ENCODE assay signal across 34 cellular contexts in genomic region chr12:26698186-26698585, GRCh38.
"Had no signal": no experiment of that assay in that cellular context is flagged by ENCODE, and none has a peak within 500 bp of the region (broad histone marks: within the 10 kb centered on the region; RNA-seq: fewer than 3 reads in every experiment).

No MANE protein-coding gene starts in this region.

- DNase-seq: activated CD4-positive, alpha-beta memory T cell treated with anti-CD3 and anti-CD28 coated beads for 36 hours; activated CD4-positive, alpha-beta T cell treated with anti-CD3 and anti-CD28 coated beads for 36 hours; activated CD4-positive, alpha-beta T cell treated with anti-CD3 and anti-CD28 coated beads, Interleukin-2, amount 10 ng/mL, durations not matched to agents 24 days and 14 days; activated CD4-positive, CD25-positive, alpha-beta regulatory T cell; activated CD4-positive, CD25-positive, alpha-beta regulatory T cell treated with anti-CD3 and anti-CD28 coated beads, Interleukin-2, amount 50 U/mL, for 72 hours; activated CD8-positive, alpha-beta memory T cell treated with anti-CD3 and anti-CD28 coated beads, Interleukin-2, amount 10 ng/mL, durations not matched to agents 7 days and 5 days; activated CD8-positive, alpha-beta memory T cell treated with anti-CD3 and anti-CD28 coated beads, Interleukin-2, amount 50 U/mL, for 4 hours; activated CD8-positive, alpha-beta T cell treated with anti-CD3 and anti-CD28 coated beads, Interleukin-2, amount 10 ng/mL, durations not matched to agents 7 days and 5 days; activated effector memory CD4-positive, alpha-beta T cell treated with anti-CD3 and anti-CD28 coated beads, Interleukin-2, amount 50 U/mL, for 16 hours; activated naive CD4-positive, alpha-beta T cell treated with anti-CD3 and anti-CD28 coated beads for 36 hours; activated naive CD8-positive, alpha-beta T cell treated with anti-CD3 and anti-CD28 coated beads for 36 hours; activated naive CD8-positive, alpha-beta T cell treated with anti-CD3 and anti-CD28 coated beads, Interleukin-2, amount 50 U/mL, for 24 hours; activated T-cell treated with anti-CD3 and anti-CD28 coated beads, Interleukin-2, amount 50 U/mL, for 1 hour; activated T-cell treated with anti-CD3 and anti-CD28 coated beads, Interleukin-2, amount 50 U/mL, for 48 hours; adrenal gland; amygdala; aorta; body of pancreas; central memory CD4-positive, alpha-beta T cell; cerebellar nuclear complex; colonic mucosa; effector CD8-positive, alpha-beta T cell; erythroblast; foreskin keratinocyte; gastrocnemius medialis; glutamatergic neuron; heart left ventricle; T-helper 2 cell had no signal

- H3K9me3 Mint-ChIP-seq: activated CD4-positive, alpha-beta memory T cell treated with anti-CD3 and anti-CD28 coated beads for 36 hours; activated naive CD4-positive, alpha-beta T cell treated with anti-CD3 and anti-CD28 coated beads for 36 hours; activated naive CD4-positive, alpha-beta T cell treated with anti-CD3 and anti-CD28 coated beads, Interleukin-2, amount 50 U/mL, for 24 hours; activated naive CD8-positive, alpha-beta T cell treated with anti-CD3 and anti-CD28 coated beads for 36 hours; activated naive CD8-positive, alpha-beta T cell treated with anti-CD3 and anti-CD28 coated beads, Interleukin-2, amount 50 U/mL, for 24 hours had no signal

- H3K27ac Mint-ChIP-seq: activated CD4-positive, alpha-beta memory T cell treated with anti-CD3 and anti-CD28 coated beads for 36 hours; activated CD4-positive, alpha-beta T cell treated with anti-CD3 and anti-CD28 coated beads for 36 hours; activated CD4-positive, alpha-beta T cell treated with anti-CD3 and anti-CD28 coated beads, Interleukin-2, amount 10 ng/mL, durations not matched to agents 24 days and 14 days; activated CD8-positive, alpha-beta memory T cell treated with anti-CD3 and anti-CD28 coated beads, Interleukin-2, amount 10 ng/mL, durations not matched to agents 7 days and 5 days; activated CD8-positive, alpha-beta T cell treated with anti-CD3 and anti-CD28 coated beads, Interleukin-2, amount 10 ng/mL, durations not matched to agents 7 days and 5 days; activated naive CD4-positive, alpha-beta T cell treated with anti-CD3 and anti-CD28 coated beads for 36 hours; activated naive CD4-positive, alpha-beta T cell treated with anti-CD3 and anti-CD28 coated beads, Interleukin-2, amount 50 U/mL, for 24 hours; activated naive CD8-positive, alpha-beta T cell treated with anti-CD3 and anti-CD28 coated beads for 36 hours; activated naive CD8-positive, alpha-beta T cell treated with anti-CD3 and anti-CD28 coated beads, Interleukin-2, amount 50 U/mL, for 24 hours; activated T-helper 1 cell treated with anti-CD3 and anti-CD28 coated beads, Interleukin-12 subunit alpha, Interleukin-12 subunit beta, Interleukin-2, Interleukin-4 antibody, amounts not matched to agents 30 ng/mL and 10 ng/mL and 1 ng/mL, durations not matched to agents 14 hours and 24 hours and 36 hours had no signal

- H3K27me3 ChIP-seq: adrenal gland, body of pancreas, breast epithelium, cardiac muscle cell, colonic mucosa, esophagus muscularis mucosa, foreskin keratinocyte, gastrocnemius medialis, heart left ventricle had no signal

- H3K4me3 ChIP-seq: adrenal gland, body of pancreas, breast epithelium, cardiac muscle cell, colonic mucosa, esophagus muscularis mucosa, gastrocnemius medialis, heart left ventricle had no signal

- FAIRE-seq: endometrium had no signal

- H3K4me3 Mint-ChIP-seq: activated CD4-positive, alpha-beta memory T cell treated with anti-CD3 and anti-CD28 coated beads for 36 hours; activated CD4-positive, alpha-beta T cell treated with anti-CD3 and anti-CD28 coated beads for 36 hours; activated CD4-positive, alpha-beta T cell treated with anti-CD3 and anti-CD28 coated beads, Interleukin-2, amount 10 ng/mL, durations not matched to agents 24 days and 14 days; activated CD8-positive, alpha-beta memory T cell treated with anti-CD3 and anti-CD28 coated beads, Interleukin-2, amount 10 ng/mL, durations not matched to agents 7 days and 5 days; activated CD8-positive, alpha-beta T cell treated with anti-CD3 and anti-CD28 coated beads, Interleukin-2, amount 10 ng/mL, durations not matched to agents 7 days and 5 days; activated naive CD4-positive, alpha-beta T cell treated with anti-CD3 and anti-CD28 coated beads for 36 hours; activated naive CD4-positive, alpha-beta T cell treated with anti-CD3 and anti-CD28 coated beads, Interleukin-2, amount 50 U/mL, for 24 hours; activated naive CD8-positive, alpha-beta T cell treated with anti-CD3 and anti-CD28 coated beads for 36 hours; activated naive CD8-positive, alpha-beta T cell treated with anti-CD3 and anti-CD28 coated beads, Interleukin-2, amount 50 U/mL, for 24 hours; activated T-helper 1 cell treated with anti-CD3 and anti-CD28 coated beads, Interleukin-12 subunit alpha, Interleukin-12 subunit beta, Interleukin-2, Interleukin-4 antibody, amounts not matched to agents 30 ng/mL and 10 ng/mL and 1 ng/mL, durations not matched to agents 14 hours and 24 hours and 36 hours had no signal

- H3K27me3 Mint-ChIP-seq: activated CD4-positive, alpha-beta memory T cell treated with anti-CD3 and anti-CD28 coated beads for 36 hours; activated CD4-positive, alpha-beta T cell treated with anti-CD3 and anti-CD28 coated beads for 36 hours; activated CD4-positive, alpha-beta T cell treated with anti-CD3 and anti-CD28 coated beads, Interleukin-2, amount 10 ng/mL, durations not matched to agents 24 days and 14 days; activated CD8-positive, alpha-beta memory T cell treated with anti-CD3 and anti-CD28 coated beads, Interleukin-2, amount 10 ng/mL, durations not matched to agents 7 days and 5 days; activated naive CD4-positive, alpha-beta T cell treated with anti-CD3 and anti-CD28 coated beads, Interleukin-2, amount 50 U/mL, for 24 hours; activated naive CD8-positive, alpha-beta T cell treated with anti-CD3 and anti-CD28 coated beads for 36 hours; activated naive CD8-positive, alpha-beta T cell treated with anti-CD3 and anti-CD28 coated beads, Interleukin-2, amount 50 U/mL, for 24 hours had no signal

- ATAC-seq: activated CD4-positive, alpha-beta T cell treated with anti-CD3 and anti-CD28 coated beads for 36 hours; activated CD8-positive, alpha-beta memory T cell treated with anti-CD3 and anti-CD28 coated beads, Interleukin-2, amount 10 ng/mL, durations not matched to agents 7 days and 5 days; activated CD8-positive, alpha-beta T cell treated with anti-CD3 and anti-CD28 coated beads, Interleukin-2, amount 10 ng/mL, durations not matched to agents 7 days and 5 days; activated naive CD8-positive, alpha-beta T cell treated with anti-CD3 and anti-CD28 coated beads, Interleukin-2, amount 50 U/mL, for 24 hours; body of pancreas; foreskin keratinocyte; gastrocnemius medialis; heart left ventricle had no signal

- H3K4me1 Mint-ChIP-seq: activated naive CD4-positive, alpha-beta T cell treated with anti-CD3 and anti-CD28 coated beads, Interleukin-2, amount 50 U/mL, for 24 hours had no signal

- H3K36me3 ChIP-seq: breast epithelium, cardiac muscle cell, colonic mucosa had no signal

- H3K9me3 ChIP-seq: adrenal gland, body of pancreas, breast epithelium, colonic mucosa, esophagus muscularis mucosa, gastrocnemius medialis, heart left ventricle had no signal

- H3K4me1 ChIP-seq: adrenal gland, body of pancreas, breast epithelium, colonic mucosa, esophagus muscularis mucosa, gastrocnemius medialis had no signal

- H3K27ac ChIP-seq: adrenal gland, body of pancreas, breast epithelium, cardiac muscle cell, colonic mucosa, esophagus muscularis mucosa, foreskin keratinocyte, gastrocnemius medialis, heart left ventricle had no signal
